9 cellular contexts compared by ENCODE assay signal in the genomic region with DNA sequence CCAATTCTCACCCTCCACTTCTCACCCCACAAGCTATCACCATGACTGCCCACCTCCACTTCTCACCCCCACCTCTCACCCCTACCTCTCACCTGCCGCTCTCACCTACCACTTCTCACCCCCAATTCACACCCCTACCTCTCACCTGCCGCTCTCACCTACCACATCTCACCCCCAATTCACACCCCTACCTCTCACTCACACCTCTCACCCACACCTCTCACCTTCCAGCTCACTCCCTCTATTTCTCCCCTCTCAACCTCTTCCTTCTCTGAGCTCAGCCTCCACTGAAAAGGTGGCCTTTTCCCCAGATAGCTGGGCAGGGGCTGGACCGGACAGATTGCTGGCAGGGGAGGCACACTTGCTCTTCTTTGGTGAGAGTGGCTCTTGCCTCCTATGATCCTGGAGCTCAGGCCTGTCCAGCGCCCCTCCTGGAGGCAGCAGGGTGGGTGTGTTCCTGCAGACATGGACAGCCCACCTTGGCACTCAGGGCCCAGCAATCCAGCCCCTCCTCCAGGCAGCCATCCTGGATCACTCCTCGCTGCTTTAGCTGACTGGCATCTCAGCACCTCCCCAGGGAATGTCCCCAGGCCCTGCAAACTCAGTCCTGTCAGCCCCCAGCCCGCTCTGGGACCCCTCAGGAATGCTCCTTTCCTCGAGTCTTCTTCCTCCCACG. TPM values are rescaled to one million over a fixed set of nuclear protein-coding genes. Genes with fewer than 3 reads are reported as not detected.
DNase-seq lines count a peak whose midpoint lies in the region; ATAC-seq and TF ChIP-seq lines count a peak whose summit lies in the region.
"Not testable (repeated sequence)": the region's sequence is repeated elsewhere in the genome, so short reads cannot be mapped to it uniquely, and the experiment has no call there.
"Had no signal": no experiment of that assay in that cellular context is flagged by ENCODE, and none has a peak within 500 bp of the region (broad histone marks: within the 10 kb centered on the region; RNA-seq: fewer than 3 reads in every experiment).

No MANE protein-coding gene starts in this region.

- not testable (repeated sequence) for H2AFZ ChIP-seq in osteoblast (ENCODE audit: low read length)

- not testable (repeated sequence) for H3K4me3 ChIP-seq in H7 (ENCODE audit: insufficient read depth, low read depth, low read length); osteoblast (ENCODE audit: insufficient read depth, low read length); sigmoid colon; upper lobe of right lung

- DNase-seq in H7 (peak; percentile 40), chondrocyte (ENCODE audit: low spot score) (peak; percentile 74), left lobe of liver (ENCODE audit: low spot score) (peak; percentile 29), osteoblast (ENCODE audit: insufficient read length, low spot score, missing footprints) (peak; percentile 91), sigmoid colon (peak; percentile 53), upper lobe of right lung (peak; percentile 54)
- DNase-seq in activated effector memory CD4-positive, alpha-beta T cell treated with anti-CD3 and anti-CD28 coated beads, Interleukin-2, amount 50 U/mL, for 16 hours, result peak; percentile 19

- not testable (repeated sequence) for H3K4me1 Mint-ChIP-seq in chondrocyte (ENCODE audit: low read depth)

- H3K27ac Mint-ChIP-seq in chondrocyte (ENCODE audit: unreplicated experiment), result not testable (repeated sequence)

- TF ChIP-seq CTCF in chondrocyte (IDR thresholded peaks at IDR 0.05); osteoblast (IDR thresholded peaks at IDR 0.05; ENCODE audit: extremely low read depth, low read depth, low read length); sigmoid colon (IDR thresholded peaks at IDR 0.05); upper lobe of right lung (IDR thresholded peaks at IDR 0.05): not testable (repeated sequence)

- 64 to 81% methylated on average over 8 of the region's 8 CpGs for WGBS in sigmoid colon, 2 donors

- not testable (repeated sequence) for H4K20me1 ChIP-seq in osteoblast (ENCODE audit: insufficient read depth, low read length)

- H3K27me3 Mint-ChIP-seq in chondrocyte (ENCODE audit: low read depth), result not testable (repeated sequence)

- not testable (repeated sequence) for H3K27me3 ChIP-seq in H7 (ENCODE audit: control insufficient read depth, insufficient read depth, low read length); osteoblast (ENCODE audit: insufficient read depth, low read length); sigmoid colon; upper lobe of right lung

- H3K4me2 ChIP-seq in osteoblast (ENCODE audit: insufficient read depth, low read length), result not testable (repeated sequence)

- not testable (repeated sequence) for ATAC-seq in left lobe of liver, upper lobe of right lung

- TF ChIP-seq EP300 in sigmoid colon (IDR thresholded peaks at IDR 0.05), result not testable (repeated sequence)

- intact Hi-C loops in sigmoid colon (cut with DNase I); upper lobe of right lung (cut with DNase I): not testable (repeated sequence)

- not testable (repeated sequence) for TF ChIP-seq POLR2A in sigmoid colon (IDR thresholded peaks at IDR 0.05)

- H3K4me3 Mint-ChIP-seq in chondrocyte (ENCODE audit: unreplicated experiment), result not testable (repeated sequence)

- not testable (repeated sequence) for H3K4me1 ChIP-seq in osteoblast (ENCODE audit: insufficient read depth, low read length); sigmoid colon; upper lobe of right lung

- not testable (repeated sequence) for H3K9me3 ChIP-seq in osteoblast (ENCODE audit: low read depth, low read length); sigmoid colon; upper lobe of right lung

- not testable (repeated sequence) for H3K36me3 ChIP-seq in H7 (replicated peaks; ENCODE audit: control insufficient read depth, insufficient read depth, low read length); osteoblast (ENCODE audit: insufficient read depth, low read length); sigmoid colon; upper lobe of right lung

- H3K27ac ChIP-seq in osteoblast (ENCODE audit: low read depth, low read length); sigmoid colon; upper lobe of right lung: not testable (repeated sequence)

- not testable (repeated sequence) for H3K9me3 Mint-ChIP-seq in chondrocyte (ENCODE audit: low read depth)

- H3K36me3 Mint-ChIP-seq in chondrocyte (ENCODE audit: low read depth), result not testable (repeated sequence)

- not testable (repeated sequence) for H3K79me2 ChIP-seq in osteoblast (ENCODE audit: insufficient read depth, low read length)

RNA-seq across cellular contexts. Expression of a gene that starts 25.7 kb away (rescaled TPM):
- total RNA-seq in H7 (2014; rRNA removed; shearing (Covaris generic)), result 34.3 and 53.1 TPM in 2 replicates
- total RNA-seq in chondrocyte (3.5 to 5.9 TPM (median 5.6 TPM) in 3 replicates), left lobe of liver (35.6 TPM), osteoblast (under 0.01 TPM in 1 of 2 replicates, not detected in the other), sigmoid colon (1 to 10 TPM; 2.5 to 4.8 (median 3.6) TPM), upper lobe of right lung (60.9 TPM)
- 1 to 10 TPM in 1 of 3 donors, not detected in 2; 2.9 TPM for polyA plus RNA-seq in sigmoid colon
- total RNA-seq: CD8-positive, alpha-beta T cell had no signal
- polyA plus RNA-seq: AG04450 had no signal

RNA-seq across cellular contexts. Expression of a gene that starts 55.6 kb away (rescaled TPM):
- total RNA-seq in H7 (2014; rRNA removed; shearing (Covaris generic)), result 11.6 and 13.1 TPM in 2 replicates
- total RNA-seq in chondrocyte, result 5.1 to 7.1 TPM (median 5.4 TPM) in 3 replicates
- 4.2 TPM for total RNA-seq in left lobe of liver
- 0.59 and 1.1 TPM in 2 replicates for total RNA-seq in osteoblast
- total RNA-seq in sigmoid colon, result 1 to 10 TPM; 1.2 to 6.6 (median 1.7) TPM
- 1 to 10 TPM in 1 of 3 donors, under 1 TPM in 2; 0.60 to 1.6 (median 0.73) TPM for polyA plus RNA-seq in sigmoid colon
- 3.1 TPM for total RNA-seq in upper lobe of right lung

Comparison
In these comparisons a context has a peak if more than half of its experiments do, and no peak if none do; other contexts are left out.
1. DNase-seq: peak in every context shown above with its lines; median percentile 91 in osteoblast; 74 in chondrocyte; 54 in upper lobe of right lung; 53 in sigmoid colon; 40 in H7; 29 in left lobe of liver; 19 in activated effector memory CD4-positive, alpha-beta T cell treated with anti-CD3 and anti-CD28 coated beads, Interleukin-2, amount 50 U/mL, for 16 hours.